Comparison of ENCODE assay signal across 25 cellular contexts in genomic region chr2:201349601-201350000, GRCh38.
"Had no signal": no experiment of that assay in that cellular context is flagged by ENCODE, and none has a peak within 500 bp of the region (broad histone marks: within the 10 kb centered on the region; RNA-seq: fewer than 3 reads in every experiment).

No MANE protein-coding gene starts in this region.

- H3K4me1 Mint-ChIP-seq: activated naive CD8-positive, alpha-beta T cell treated with anti-CD3 and anti-CD28 coated beads, Interleukin-2, amount 50 U/mL, for 24 hours; brain; central memory CD8-positive, alpha-beta T cell; T-cell had no signal

- H3K27me3 Mint-ChIP-seq: activated naive CD8-positive, alpha-beta T cell treated with anti-CD3 and anti-CD28 coated beads, Interleukin-2, amount 50 U/mL, for 24 hours; brain; central memory CD8-positive, alpha-beta T cell; IgD-negative memory B cell; T-cell had no signal

- H3K36me3 Mint-ChIP-seq: activated naive CD4-positive, alpha-beta T cell treated with anti-CD3 and anti-CD28 coated beads, Interleukin-2, amount 50 U/mL, for 72 hours had no signal

- H3K4me3 Mint-ChIP-seq: activated CD8-positive, alpha-beta T cell treated with anti-CD3 and anti-CD28 coated beads, Interleukin-2, amount 10 ng/mL, durations not matched to agents 7 days and 5 days; activated naive CD8-positive, alpha-beta T cell treated with anti-CD3 and anti-CD28 coated beads, Interleukin-2, amount 50 U/mL, for 24 hours; brain; central memory CD8-positive, alpha-beta T cell; IgD-negative memory B cell; T-cell had no signal

- DNase-seq: activated CD4-positive, alpha-beta T cell treated with anti-CD3 and anti-CD28 coated beads for 4 hours; activated CD8-positive, alpha-beta memory T cell treated with anti-CD3 and anti-CD28 coated beads, Interleukin-2, amount 50 U/mL, for 48 hours; activated CD8-positive, alpha-beta T cell treated with anti-CD3 and anti-CD28 coated beads, Interleukin-2, amount 10 ng/mL, durations not matched to agents 7 days and 5 days; activated effector memory CD4-positive, alpha-beta T cell treated with anti-CD3 and anti-CD28 coated beads, Interleukin-2, amount 50 U/mL, for 16 hours; activated naive CD4-positive, alpha-beta T cell treated with Interleukin-2 at 50 U/mL for 16 hours; activated naive CD8-positive, alpha-beta T cell treated with anti-CD3 and anti-CD28 coated beads, Interleukin-2, amount 50 U/mL, for 24 hours; activated T-cell treated with anti-CD3 and anti-CD28 coated beads, Interleukin-2, amount 50 U/mL, for 1 hour; amygdala; KG1; MV-4-11; NCI-H1092 treated with DMSO at 0.1 percent for 48 hours; NCI-H1417 treated with DMSO at 0.1 percent for 48 hours; NCI-H1694; NCI-H2029; NCI-H2107; NCI-H345; NCI-H510A treated with DMSO at 0.1 percent for 48 hours; NK-92 treated with Interleukin-12 subunit alpha and Interleukin-12 subunit beta, amount 100 ng/mL, for 24 hours; SIG-M5; T-cell had no signal

- H3K27ac Mint-ChIP-seq: activated CD8-positive, alpha-beta T cell treated with anti-CD3 and anti-CD28 coated beads, Interleukin-2, amount 10 ng/mL, durations not matched to agents 7 days and 5 days; activated naive CD4-positive, alpha-beta T cell treated with anti-CD3 and anti-CD28 coated beads, Interleukin-2, amount 50 U/mL, for 72 hours; activated naive CD8-positive, alpha-beta T cell treated with anti-CD3 and anti-CD28 coated beads, Interleukin-2, amount 50 U/mL, for 24 hours; IgD-negative memory B cell had no signal

- H3K9me3 Mint-ChIP-seq: activated naive CD4-positive, alpha-beta T cell treated with anti-CD3 and anti-CD28 coated beads, Interleukin-2, amount 50 U/mL, for 72 hours; activated naive CD8-positive, alpha-beta T cell treated with anti-CD3 and anti-CD28 coated beads, Interleukin-2, amount 50 U/mL, for 24 hours; brain; central memory CD8-positive, alpha-beta T cell; T-cell had no signal

- ATAC-seq: activated CD4-positive, CD25-positive, alpha-beta regulatory T cell treated with anti-CD3 and anti-CD28 coated beads, Interleukin-2, amount 50 U/mL, for 24 hours; activated CD8-positive, alpha-beta T cell treated with anti-CD3 and anti-CD28 coated beads, Interleukin-2, amount 10 ng/mL, durations not matched to agents 7 days and 5 days; activated naive CD4-positive, alpha-beta T cell treated with anti-CD3 and anti-CD28 coated beads, Interleukin-2, amount 50 U/mL, for 72 hours; activated naive CD8-positive, alpha-beta T cell treated with anti-CD3 and anti-CD28 coated beads, Interleukin-2, amount 50 U/mL, for 24 hours; T-cell had no signal
